8 cellular contexts compared by ENCODE assay signal in the genomic region with DNA sequence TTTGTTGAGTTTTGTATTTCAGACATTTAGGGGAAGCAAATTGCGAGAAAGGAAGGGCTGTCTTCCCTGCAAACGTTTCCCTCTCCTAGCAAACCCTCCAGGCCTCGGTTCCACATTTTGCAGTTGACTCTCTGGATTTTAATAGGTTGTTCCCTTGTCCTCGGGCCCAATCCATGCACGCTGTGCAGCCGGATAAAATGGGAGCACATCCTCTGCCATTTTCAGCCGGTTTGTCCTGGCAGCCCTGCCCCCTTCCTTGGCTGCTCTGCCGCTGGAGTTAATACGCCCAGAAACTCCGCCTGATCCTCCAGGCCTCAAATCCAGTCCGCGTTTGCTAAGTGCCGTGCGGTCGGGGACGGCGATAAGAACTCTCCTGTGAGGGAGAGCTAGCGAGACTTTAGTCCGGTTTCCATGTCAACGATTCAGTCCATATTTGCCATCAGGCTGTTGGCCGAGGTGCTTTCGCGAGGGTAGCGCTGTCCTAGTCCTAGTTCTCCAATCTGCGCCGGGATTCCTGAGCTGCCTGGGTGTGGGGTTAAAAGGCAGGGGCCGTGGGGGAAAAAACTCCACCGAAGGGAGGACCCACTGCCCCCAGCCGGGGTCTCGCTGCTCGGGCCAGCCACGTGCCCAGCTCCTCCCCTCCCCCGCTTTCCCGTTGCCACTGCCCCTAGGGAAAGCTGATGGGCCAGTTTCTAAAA. TPM values are rescaled to one million over a fixed set of nuclear protein-coding genes. Genes with fewer than 3 reads are reported as not detected.
DNase-seq lines count a peak whose midpoint lies in the region; ATAC-seq and TF ChIP-seq lines count a peak whose summit lies in the region.

No MANE protein-coding gene starts in this region.

- TF ChIP-seq EP300 in tibial nerve (IDR thresholded peaks at IDR 0.05): peak in 1 of 2 donors; percentile 93

- 0 to 1% methylated on average over 34 of the region's 34 CpGs for WGBS in heart right ventricle, 2 donors
- WGBS in trophoblast cell (ENCODE audit: extremely low coverage, insufficient coverage, insufficient read length): no CpG with 5 or more reads among the region's 34 CpGs
- WGBS in tibial nerve, 2 donors: 0 to 2% methylated on average over 19 to 33 of the region's 34 CpGs

- peak overlapping the region; percentile 84 for H3K18ac ChIP-seq in trophoblast cell (ENCODE audit: low read length)

- peaks cover 51% of the 10 kb centered on the region for H3K79me1 ChIP-seq in trophoblast cell (ENCODE audit: low read length)

- TF ChIP-seq POLR2A in tibial nerve (IDR thresholded peaks at IDR 0.05): peak in 1 of 2 donors; percentile 75

- H4K8ac ChIP-seq in trophoblast cell (ENCODE audit: low read depth, low read length): peak overlapping the region; percentile 87

- peak overlapping the region; percentile 96 for H2BK5ac ChIP-seq in trophoblast cell (ENCODE audit: low read depth, low read length, poor library complexity)

- peak overlapping the region; percentile 94 for H3K4me2 ChIP-seq in trophoblast cell (ENCODE audit: low read length)

- TF ChIP-seq CTCF in heart right ventricle (IDR thresholded peaks at IDR 0.05): no peak
- TF ChIP-seq CTCF in tibial nerve (IDR thresholded peaks at IDR 0.05): peak in 2 of 5 experiments; percentile 19 to 50

- H3K9ac ChIP-seq in trophoblast cell (ENCODE audit: low read length): peak overlapping the region; percentile 81

- peaks cover 28% of the 10 kb centered on the region for H3K4me1 ChIP-seq in HAP-1
- H3K4me1 ChIP-seq in heart right ventricle: peaks cover 8 to 57% (median 29%) of the 10 kb centered on the region in 9 donors
- peaks cover 11% of the 10 kb centered on the region in 2 experiments for H3K4me1 ChIP-seq in trophoblast cell (ENCODE audit: control insufficient read depth in 1 of 2, insufficient read depth in 2 of 2, low read length in 2 of 2)
- peaks cover 0 to 38% (median 28%) of the 10 kb centered on the region in 4 donors for H3K4me1 ChIP-seq in tibial nerve

- H3K36me3 ChIP-seq in HAP-1 (replicated peaks) (no peaks in the 10 kb centered on the region), heart right ventricle (no peaks in the 10 kb centered on the region), trophoblast cell (ENCODE audit: control insufficient read depth in 1 of 2, insufficient read depth in 2 of 2, low read length in 2 of 2) (no peaks in the 10 kb centered on the region), tibial nerve (no peaks in the 10 kb centered on the region)

- intact Hi-C loops in heart right ventricle (cut with DNase I): loop anchor here in 6 of 10 donors (1.0 to 10.0 kb wide), 5 partner anchors 30 to 96 kb away; partner anchors contain the start of gene PIGV (in 2 of the 6)

- H2BK120ac ChIP-seq in trophoblast cell (ENCODE audit: insufficient read depth, low read length, poor library complexity): peak overlapping the region; percentile 95

- H3K9me3 ChIP-seq in HAP-1 (no peaks in the 10 kb centered on the region), heart right ventricle (no peaks in the 10 kb centered on the region), trophoblast cell (ENCODE audit: insufficient read depth, low read depth, low read length) (no peaks in the 10 kb centered on the region), tibial nerve (no peaks in the 10 kb centered on the region)

- peak overlapping the region; percentile 88 for H3K14ac ChIP-seq in trophoblast cell (ENCODE audit: low read length)

- H3K79me2 ChIP-seq in trophoblast cell (ENCODE audit: control insufficient read depth, insufficient read depth, low read length, poor library complexity): peaks cover 32% of the 10 kb centered on the region

- DNase-seq in DMS 273 treated with DMSO at 0.1 percent for 48 hours (lab: John Stamatoyannopoulos, UW) (peak; percentile 96), HAP-1 (ENCODE audit: low spot score in 2 of 2) (peak; percentile 96 to 98), NCI-H146 (lab: John Stamatoyannopoulos, UW) (peak; percentile 95), T-helper 1 cell (peak; percentile 72 to 96 (median 82)), amniotic epithelial cell (ENCODE audit: low read depth) (peak; percentile 99), heart right ventricle (peak; percentile 92 to 96), trophoblast cell (peak; percentile 99), tibial nerve (ENCODE audit: low spot score in 2 of 2) (peak; percentile 84 to 96)

- H3K4me3 ChIP-seq in HAP-1 (peak overlapping the region; percentile 33), heart right ventricle (peak overlapping the region; percentile 53 to 85 (median 63)), trophoblast cell (ENCODE audit: low read depth, low read length) (peak overlapping the region; percentile 59), tibial nerve (peak overlapping the region; percentile 43 to 67 (median 61))

- peak overlapping the region; percentile 59 for H2AFZ ChIP-seq in trophoblast cell (ENCODE audit: insufficient read depth, low read length, poor library complexity)

- H3K27me3 ChIP-seq in HAP-1 (ENCODE audit: low read depth): no peaks in the 10 kb centered on the region
- H3K27me3 ChIP-seq in heart right ventricle: no peaks in the 10 kb centered on the region
- H3K27me3 ChIP-seq in trophoblast cell (ENCODE audit: insufficient read depth, low read length): no peaks in the 10 kb centered on the region
- no peaks in the 10 kb centered on the region for H3K27me3 ChIP-seq in tibial nerve

- H2AK5ac ChIP-seq in trophoblast cell (ENCODE audit: low read length): no peak overlapping the region

- H3K27ac ChIP-seq in heart right ventricle (peak overlapping the region; percentile 93 to 99 (median 98)), trophoblast cell (ENCODE audit: low read depth, low read length) (peak overlapping the region; percentile 99), tibial nerve (peak overlapping the region; percentile 96 to 99 (median 97))

- peak overlapping the region; percentile 63 for H4K12ac ChIP-seq in trophoblast cell (ENCODE audit: low read depth, low read length)

- H4K91ac ChIP-seq in trophoblast cell (ENCODE audit: low read depth, low read length): peak overlapping the region; percentile 91

- H2BK12ac ChIP-seq in trophoblast cell (ENCODE audit: low read length): peak overlapping the region; percentile 59

- no peak overlapping the region for H3K23ac ChIP-seq in trophoblast cell (ENCODE audit: low read length)

- H3K4ac ChIP-seq in trophoblast cell (ENCODE audit: low read depth, low read length): peak overlapping the region; percentile 65

- ATAC-seq in heart right ventricle: peak; percentile 56 to 87 (median 78)

- in situ Hi-C loops in HAP-1 (cut with MboI; ENCODE audit: low sequenced_read_pairs): no loop called here

RNA-seq across cellular contexts. Expression of gene ARID1A, which starts 2.9 kb away (rescaled TPM):
- total RNA-seq in heart right ventricle: 10 to 100 TPM; 33.6 to 62.5 (median 45.7) TPM
- polyA plus RNA-seq in heart right ventricle: 10 to 100 TPM; 14.5 to 16.8 TPM
- polyA plus RNA-seq in trophoblast cell (2013): 84.0 and 87.9 TPM in 2 replicates
- 10 to 100 TPM; 49.6 to 90.0 (median 54.3) TPM for total RNA-seq in tibial nerve

Comparison
In these comparisons a context has a peak if more than half of its experiments do, and no peak if none do; other contexts are left out.
1. Peak in every context shown above with its lines: DNase-seq, ATAC-seq, H3K4me3 ChIP-seq and H3K27ac ChIP-seq.